Comparison of ENCODE assay signal across 14 cellular contexts in the genomic region with DNA sequence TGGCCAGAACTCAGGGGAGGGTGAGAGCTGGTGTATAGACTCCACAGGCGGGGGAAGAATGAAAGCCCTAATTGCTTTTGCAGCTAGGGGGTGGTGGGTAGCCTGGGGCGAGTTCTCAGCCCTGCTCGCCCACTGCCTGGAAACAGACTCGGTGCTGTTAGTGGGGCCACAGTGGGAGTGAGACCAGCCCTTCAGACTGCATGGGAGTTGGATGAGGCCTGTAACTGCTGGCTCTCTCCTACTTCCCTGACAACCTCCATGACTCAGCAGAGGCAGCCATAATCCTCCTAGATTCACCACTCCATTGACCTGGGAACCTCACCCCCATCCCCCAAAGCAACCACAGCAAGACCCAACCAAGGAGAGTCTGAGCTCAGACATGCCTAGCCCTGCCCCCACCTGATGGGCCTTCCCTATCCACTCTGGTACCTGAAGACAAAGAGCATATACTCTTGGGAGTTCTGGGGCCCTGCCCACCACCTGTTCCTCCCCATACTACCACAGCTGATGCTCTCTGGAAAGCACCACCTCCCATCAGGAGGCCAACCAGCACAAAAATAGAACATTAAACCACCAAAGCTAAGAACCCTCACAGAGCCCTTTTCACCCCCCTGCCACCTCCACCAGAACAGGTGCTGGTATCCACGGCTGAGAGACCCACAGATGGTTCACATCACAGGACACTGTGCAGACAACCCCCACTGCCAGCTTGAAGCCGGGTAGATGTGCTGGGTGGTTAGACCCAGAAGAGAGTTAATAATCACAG.
DNase-seq lines count a peak whose midpoint lies in the region; ATAC-seq, FAIRE-seq and TF ChIP-seq lines count a peak whose summit lies in the region.
"Had no signal": no experiment of that assay in that cellular context is flagged by ENCODE, and none has a peak within 500 bp of the region (broad histone marks: within the 10 kb centered on the region; RNA-seq: fewer than 3 reads in every experiment).

No MANE protein-coding gene starts in this region.

- H3K36me3 Mint-ChIP-seq in astrocyte (ENCODE audit: low read depth, unreplicated experiment) = peaks cover 9% of the 10 kb centered on the region
- H3K36me3 Mint-ChIP-seq in activated CD4-positive, alpha-beta memory T cell treated with anti-CD3 and anti-CD28 coated beads for 36 hours = peaks cover 23% of the 10 kb centered on the region
- peaks cover 3% of the 10 kb centered on the region for H3K36me3 Mint-ChIP-seq in activated T-helper 1 cell treated with anti-CD3 and anti-CD28 coated beads, Interleukin-12 subunit alpha, Interleukin-12 subunit beta, Interleukin-2, Interleukin-4 antibody, amounts not matched to agents 30 ng/mL and 10 ng/mL and 1 ng/mL, durations not matched to agents 14 hours and 24 hours and 36 hours (ENCODE audit: low read depth)
- peaks cover 5% of the 10 kb centered on the region for H3K36me3 Mint-ChIP-seq in activated CD8-positive, alpha-beta memory T cell treated with anti-CD3 and anti-CD28 coated beads, Interleukin-2, amount 10 ng/mL, durations not matched to agents 7 days and 5 days

- H3K4me2 ChIP-seq in KMS-11 = peak overlapping the region; percentile 55
- H3K4me2 ChIP-seq in astrocyte (ENCODE audit: low read length) = no peak overlapping the region

- H3K27ac ChIP-seq in KMS-11 (peak overlapping the region; percentile 89), astrocyte (ENCODE audit: low read depth, low read length) (no peak overlapping the region)
- H3K27ac ChIP-seq: heart left ventricle had no signal

- H3K4me1 Mint-ChIP-seq in astrocyte (ENCODE audit: low read depth, unreplicated experiment) = peaks cover 4% of the 10 kb centered on the region
- H3K4me1 Mint-ChIP-seq in activated CD4-positive, alpha-beta memory T cell treated with anti-CD3 and anti-CD28 coated beads for 36 hours (ENCODE audit: low read depth) = peaks cover 3% of the 10 kb centered on the region
- peaks cover 4% of the 10 kb centered on the region for H3K4me1 Mint-ChIP-seq in activated T-helper 1 cell treated with anti-CD3 and anti-CD28 coated beads, Interleukin-12 subunit alpha, Interleukin-12 subunit beta, Interleukin-2, Interleukin-4 antibody, amounts not matched to agents 30 ng/mL and 10 ng/mL and 1 ng/mL, durations not matched to agents 14 hours and 24 hours and 36 hours (ENCODE audit: low read depth)
- H3K4me1 Mint-ChIP-seq in activated CD8-positive, alpha-beta memory T cell treated with anti-CD3 and anti-CD28 coated beads, Interleukin-2, amount 10 ng/mL, durations not matched to agents 7 days and 5 days = no peaks in the 10 kb centered on the region

- H4K20me1 ChIP-seq in KMS-11 (ENCODE audit: insufficient read depth) (no peaks in the 10 kb centered on the region), astrocyte (ENCODE audit: insufficient read depth, low read length) (no peaks in the 10 kb centered on the region)

- intact Hi-C loops in cardiac septum (cut with DNase I) = no loop called here
- intact Hi-C loops in activated CD4-positive, alpha-beta memory T cell treated with anti-CD3 and anti-CD28 coated beads for 36 hours (cut with micrococcal nuclease) = no loop called here
- intact Hi-C loops in activated T-helper 1 cell treated with anti-CD3 and anti-CD28 coated beads, Interleukin-12 subunit alpha, Interleukin-12 subunit beta, Interleukin-2, Interleukin-4 antibody, amounts not matched to agents 30 ng/mL and 10 ng/mL and 1 ng/mL, durations not matched to agents 14 hours and 24 hours and 36 hours (cut with micrococcal nuclease) = no loop called here

- CTCF ChIA-PET in activated CD4-positive, alpha-beta memory T cell treated with anti-CD3 and anti-CD28 coated beads for 36 hours (lab: Charles Lee) = no interaction called here
- CTCF ChIA-PET in activated CD8-positive, alpha-beta memory T cell treated with anti-CD3 and anti-CD28 coated beads, Interleukin-2, amount 10 ng/mL, durations not matched to agents 7 days and 5 days (lab: Charles Lee) = no interaction called here

- H3K27ac Mint-ChIP-seq in astrocyte (ENCODE audit: unreplicated experiment) = peak overlapping the region; percentile 10
- no peak overlapping the region for H3K27ac Mint-ChIP-seq in activated CD4-positive, alpha-beta memory T cell treated with anti-CD3 and anti-CD28 coated beads for 36 hours
- H3K27ac Mint-ChIP-seq in activated T-helper 1 cell treated with anti-CD3 and anti-CD28 coated beads, Interleukin-12 subunit alpha, Interleukin-12 subunit beta, Interleukin-2, Interleukin-4 antibody, amounts not matched to agents 30 ng/mL and 10 ng/mL and 1 ng/mL, durations not matched to agents 14 hours and 24 hours and 36 hours = no peak overlapping the region
- no peak overlapping the region for H3K27ac Mint-ChIP-seq in activated CD8-positive, alpha-beta memory T cell treated with anti-CD3 and anti-CD28 coated beads, Interleukin-2, amount 10 ng/mL, durations not matched to agents 7 days and 5 days

- POLR2A ChIA-PET in activated CD4-positive, alpha-beta memory T cell treated with anti-CD3 and anti-CD28 coated beads for 36 hours (lab: Charles Lee) = no interaction called here

- peak; percentile 81 for DNase-seq in GM12865 (ENCODE audit: low read depth)
- DNase-seq in astrocyte (ENCODE audit: low read depth) = no peak
- DNase-seq in cardiac septum (ENCODE audit: low spot score) = no peak
- DNase-seq in activated CD4-positive, alpha-beta memory T cell treated with anti-CD3 and anti-CD28 coated beads for 36 hours = no peak
- no peak for DNase-seq in activated T-helper 1 cell treated with anti-CD3 and anti-CD28 coated beads, Interleukin-12 subunit alpha, Interleukin-12 subunit beta, Interleukin-2, Interleukin-4 antibody, amounts not matched to agents 30 ng/mL and 10 ng/mL and 1 ng/mL, durations not matched to agents 14 hours and 24 hours and 36 hours (ENCODE audit: low spot score)
- DNase-seq in activated CD8-positive, alpha-beta memory T cell treated with anti-CD3 and anti-CD28 coated beads, Interleukin-2, amount 10 ng/mL, durations not matched to agents 7 days and 5 days = no peak
- DNase-seq: activated T-cell treated with anti-CD3 and anti-CD28 coated beads for 4 hours; heart left ventricle; left ventricle myocardium superior; NCI-H2029 treated with DMSO at 0.1 percent for 48 hours; stimulated activated CD4-positive, alpha-beta T cell treated with anti-CD3 and anti-CD28 coated beads, Interleukin-15, amount 100 ng/mL, for 24 hours had no signal

- no peak for FAIRE-seq in astrocyte (lab: Jason Lieb, UNC)
- FAIRE-seq: TTC549 had no signal

- H3K27me3 ChIP-seq in KMS-11 (ENCODE audit: insufficient read depth, low read depth) (no peaks in the 10 kb centered on the region), astrocyte (ENCODE audit: insufficient read depth, low read length) (no peaks in the 10 kb centered on the region)
- H3K27me3 ChIP-seq: heart left ventricle had no signal

- peaks cover 38% of the 10 kb centered on the region for H3K4me1 ChIP-seq in KMS-11 (ENCODE audit: low read depth, poor library complexity, severe bottlenecking)
- no peaks in the 10 kb centered on the region for H3K4me1 ChIP-seq in astrocyte (ENCODE audit: insufficient read depth, low read length)
- H3K4me1 ChIP-seq: heart left ventricle had no signal

- H3K36me3 ChIP-seq in KMS-11 (ENCODE audit: insufficient read depth) (no peaks in the 10 kb centered on the region), astrocyte (ENCODE audit: insufficient read depth, low read length) (no peaks in the 10 kb centered on the region)
- H3K36me3 ChIP-seq: heart left ventricle had no signal

- no peak for TF ChIP-seq CTCF in GM12865 (IDR thresholded peaks at IDR 0.05; ENCODE audit: insufficient read depth, low read depth, low read length, missing control alignments)
- TF ChIP-seq CTCF in KMS-11 (conservative IDR thresholded peaks at IDR 0.05; ENCODE audit: low read depth, low read length) = no peak
- no peak for TF ChIP-seq CTCF in astrocyte (IDR thresholded peaks at IDR 0.05; ENCODE audit: insufficient read depth, low read depth, low read length)

- H3K9ac ChIP-seq in KMS-11 = peak overlapping the region; percentile 51; the same call in 1 of the 2 replicates
- no peak overlapping the region for H3K9ac ChIP-seq in astrocyte (ENCODE audit: low read length)

- peak overlapping the region; percentile 9; the same call in 1 of the 2 replicates for H2AFZ ChIP-seq in KMS-11 (ENCODE audit: low read depth)
- no peak overlapping the region for H2AFZ ChIP-seq in astrocyte (ENCODE audit: low read depth, low read length)

- no peak overlapping the region for H3K4me3 Mint-ChIP-seq in astrocyte (ENCODE audit: unreplicated experiment)
- H3K4me3 Mint-ChIP-seq in activated CD4-positive, alpha-beta memory T cell treated with anti-CD3 and anti-CD28 coated beads for 36 hours = no peak overlapping the region
- H3K4me3 Mint-ChIP-seq in activated T-helper 1 cell treated with anti-CD3 and anti-CD28 coated beads, Interleukin-12 subunit alpha, Interleukin-12 subunit beta, Interleukin-2, Interleukin-4 antibody, amounts not matched to agents 30 ng/mL and 10 ng/mL and 1 ng/mL, durations not matched to agents 14 hours and 24 hours and 36 hours = no peak overlapping the region
- H3K4me3 Mint-ChIP-seq in activated CD8-positive, alpha-beta memory T cell treated with anti-CD3 and anti-CD28 coated beads, Interleukin-2, amount 10 ng/mL, durations not matched to agents 7 days and 5 days = no peak overlapping the region

- H3K9me3 ChIP-seq in astrocyte (ENCODE audit: insufficient read depth, low read depth, low read length) = no peaks in the 10 kb centered on the region

- H3K79me2 ChIP-seq in KMS-11 (ENCODE audit: insufficient read depth, low read depth) = no peaks in the 10 kb centered on the region
- no peaks in the 10 kb centered on the region for H3K79me2 ChIP-seq in astrocyte (ENCODE audit: insufficient read depth, low read length)

- no peaks in the 10 kb centered on the region for H3K27me3 Mint-ChIP-seq in astrocyte (ENCODE audit: low read depth, unreplicated experiment)
- no peaks in the 10 kb centered on the region for H3K27me3 Mint-ChIP-seq in activated CD4-positive, alpha-beta memory T cell treated with anti-CD3 and anti-CD28 coated beads for 36 hours
- H3K27me3 Mint-ChIP-seq in activated T-helper 1 cell treated with anti-CD3 and anti-CD28 coated beads, Interleukin-12 subunit alpha, Interleukin-12 subunit beta, Interleukin-2, Interleukin-4 antibody, amounts not matched to agents 30 ng/mL and 10 ng/mL and 1 ng/mL, durations not matched to agents 14 hours and 24 hours and 36 hours (ENCODE audit: insufficient read depth) = no peaks in the 10 kb centered on the region
- no peaks in the 10 kb centered on the region for H3K27me3 Mint-ChIP-seq in activated CD8-positive, alpha-beta memory T cell treated with anti-CD3 and anti-CD28 coated beads, Interleukin-2, amount 10 ng/mL, durations not matched to agents 7 days and 5 days

- H3K9me3 Mint-ChIP-seq in astrocyte (ENCODE audit: unreplicated experiment) = peaks cover 8% of the 10 kb centered on the region
- peaks cover 19% of the 10 kb centered on the region for H3K9me3 Mint-ChIP-seq in activated CD4-positive, alpha-beta memory T cell treated with anti-CD3 and anti-CD28 coated beads for 36 hours
- H3K9me3 Mint-ChIP-seq in activated T-helper 1 cell treated with anti-CD3 and anti-CD28 coated beads, Interleukin-12 subunit alpha, Interleukin-12 subunit beta, Interleukin-2, Interleukin-4 antibody, amounts not matched to agents 30 ng/mL and 10 ng/mL and 1 ng/mL, durations not matched to agents 14 hours and 24 hours and 36 hours = no peaks in the 10 kb centered on the region
- H3K9me3 Mint-ChIP-seq in activated CD8-positive, alpha-beta memory T cell treated with anti-CD3 and anti-CD28 coated beads, Interleukin-2, amount 10 ng/mL, durations not matched to agents 7 days and 5 days (ENCODE audit: low read depth) = no peaks in the 10 kb centered on the region

- H3K4me3 ChIP-seq in GM12865 (ENCODE audit: low read depth, low read length) (no peak overlapping the region), KMS-11 (IDR thresholded peaks at IDR 0.05; ENCODE audit: insufficient read depth, low read depth, low read length) (no peak overlapping the region), astrocyte (ENCODE audit: insufficient read depth, low read depth, low read length) (no peak overlapping the region)
- H3K4me3 ChIP-seq: heart left ventricle had no signal

- ATAC-seq in GM21423 (IDR thresholded peaks at IDR 0.05; ENCODE audit: unreplicated experiment) = peak; percentile 43
- no peak for ATAC-seq in activated CD8-positive, alpha-beta memory T cell treated with anti-CD3 and anti-CD28 coated beads, Interleukin-2, amount 10 ng/mL, durations not matched to agents 7 days and 5 days
- ATAC-seq: heart left ventricle, left ventricle myocardium superior had no signal
